Comparison of ENCODE assay signal across 2 cellular contexts in the genomic region with DNA sequence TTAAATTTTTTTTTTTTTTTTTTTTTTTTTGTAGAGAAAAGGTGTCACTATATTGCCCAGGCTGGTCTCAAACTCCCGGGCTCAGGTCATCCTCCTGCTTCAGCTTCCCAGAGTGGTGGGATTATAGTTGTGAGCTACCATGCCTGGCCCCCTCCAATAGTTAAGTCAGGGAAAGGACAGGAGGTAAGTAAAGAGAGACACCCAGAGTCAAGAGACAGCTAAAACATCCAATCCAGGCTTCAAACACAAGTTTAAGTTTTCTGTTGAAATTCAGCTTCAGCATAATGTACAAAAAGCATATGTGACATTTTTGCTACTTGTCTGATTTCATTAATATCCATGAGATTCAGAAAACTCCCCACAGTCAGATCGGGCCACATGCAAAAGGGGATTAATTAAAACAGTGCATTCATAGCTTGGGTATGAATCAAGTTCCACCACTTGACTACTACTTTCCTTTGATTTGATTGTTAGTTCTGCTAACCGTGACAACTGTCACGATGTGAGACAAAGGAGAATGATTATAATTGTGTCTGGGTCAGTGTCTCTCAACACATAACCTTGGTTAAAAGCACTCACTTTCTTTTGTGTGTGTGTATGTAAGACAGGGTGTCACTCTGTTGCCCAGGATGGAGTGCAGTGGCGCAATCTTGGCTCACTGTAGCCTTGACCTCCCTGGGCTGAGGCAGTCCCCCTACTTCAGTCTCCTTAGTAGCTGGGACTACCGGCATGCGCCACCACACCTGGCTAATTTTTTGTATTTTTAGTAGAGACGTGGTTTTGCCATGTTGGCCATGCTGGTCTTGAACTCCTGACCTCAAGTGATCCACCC.
TF ChIP-seq lines count a peak whose summit lies in the region.

No MANE protein-coding gene starts in this region.

TF ChIP-seq in IMR-90, 13 proteins besides CTCF, POLR2A, EP300 and RAD21:
- no peak for TF ChIP-seq CHD1 (IDR thresholded peaks at IDR 0.05; ENCODE audit: low read depth, low read length)
- TF ChIP-seq FOS (IDR thresholded peaks at IDR 0.05; ENCODE audit: low read depth, low read length), result no peak
- TF ChIP-seq CEBPB (IDR thresholded peaks at IDR 0.05; ENCODE audit: low read depth, low read length), result no peak
- TF ChIP-seq BHLHE40 (IDR thresholded peaks at IDR 0.05; ENCODE audit: low read depth, low read length), result no peak
- no peak for TF ChIP-seq SMC3 (IDR thresholded peaks at IDR 0.05; ENCODE audit: low read depth, low read length)
- no peak for TF ChIP-seq MAFK (IDR thresholded peaks at IDR 0.05; ENCODE audit: low read depth, low read length)

TF ChIP-seq in GM12878, 131 proteins besides CTCF, POLR2A, EP300 and RAD21:
- no peak for TF ChIP-seq CEBPB (IDR thresholded peaks at IDR 0.05; ENCODE audit: borderline replicate concordance in 1 of 2, low read depth in 2 of 2, low read length in 2 of 2)
- no peak for TF ChIP-seq HDAC2 (IDR thresholded peaks at IDR 0.05)
- TF ChIP-seq NR2C1 (IDR thresholded peaks at IDR 0.05), result no peak
- TF ChIP-seq ZBTB33 (IDR thresholded peaks at IDR 0.05), result no peak
- TF ChIP-seq RBBP5 (conservative IDR thresholded peaks at IDR 0.05), result no peak
- no peak for TF ChIP-seq SREBF1 (IDR thresholded peaks at IDR 0.05; ENCODE audit: low read length)
- no peak for TF ChIP-seq TBL1XR1 (IDR thresholded peaks at IDR 0.05; ENCODE audit: low read depth, low read length)
- TF ChIP-seq, protein P1, sequence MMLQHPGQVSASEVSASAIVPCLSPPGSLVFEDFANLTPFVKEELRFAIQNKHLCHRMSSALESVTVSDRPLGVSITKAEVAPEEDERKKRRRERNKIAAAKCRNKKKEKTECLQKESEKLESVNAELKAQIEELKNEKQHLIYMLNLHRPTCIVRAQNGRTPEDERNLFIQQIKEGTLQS (IDR thresholded peaks at IDR 0.05; ENCODE audit: borderline replicate concordance, extremely low read depth, low read depth, low read length), result no peak
- no peak for TF ChIP-seq YY1 (IDR thresholded peaks at IDR 0.05; ENCODE audit: low read depth, low read length)
TF ChIP-seq in GM12878: peak in this region for 0.
